26 cellular contexts compared by ENCODE assay signal in genomic region chr21:41894511-41894910, GRCh38. TPM values are rescaled to one million over a fixed set of nuclear protein-coding genes. Genes with fewer than 3 reads are reported as not detected.
DNase-seq lines count a peak whose midpoint lies in the region; FAIRE-seq and TF ChIP-seq lines count a peak whose summit lies in the region.
"Had no signal": no experiment of that assay in that cellular context is flagged by ENCODE, and none has a peak within 500 bp of the region (broad histone marks: within the 10 kb centered on the region; RNA-seq: fewer than 3 reads in every experiment).

No MANE protein-coding gene starts in this region.

- no peak for FAIRE-seq in kidney (lab: Jason Lieb, UNC)
- FAIRE-seq: A204.1, GM12878, H1, HepG2 had no signal

- no peak overlapping the region for H2BK5ac ChIP-seq in trophoblast cell (ENCODE audit: low read depth, low read length, poor library complexity)

- H4K8ac ChIP-seq in trophoblast cell (ENCODE audit: low read depth, low read length), result no peak overlapping the region

- no peak overlapping the region for H3K14ac ChIP-seq in trophoblast cell (ENCODE audit: low read length)

- peaks cover 66% of the 10 kb centered on the region for H3K4me1 ChIP-seq in DOHH2 (ENCODE audit: control insufficient read depth, low read length)
- peaks cover 76% of the 10 kb centered on the region for H3K4me1 ChIP-seq in Loucy (ENCODE audit: insufficient read depth, low read length, poor library complexity, severe bottlenecking)
- H3K4me1 ChIP-seq in kidney (ENCODE audit: control insufficient read depth in 1 of 2, insufficient read depth in 1 of 2, low read depth in 1 of 2, low read length in 2 of 2), result no peaks in the 10 kb centered on the region
- H3K4me1 ChIP-seq in trophoblast cell (ENCODE audit: control insufficient read depth in 1 of 2, insufficient read depth in 2 of 2, low read length in 2 of 2), result peaks cover 17 to 31% of the 10 kb centered on the region in 2 experiments
- H3K4me1 ChIP-seq: SJCRH30 had no signal

- H3K27me3 ChIP-seq in DOHH2 (ENCODE audit: control insufficient read depth, low read length), result no peaks in the 10 kb centered on the region
- H3K27me3 ChIP-seq in Loucy (ENCODE audit: insufficient read depth, low read length, poor library complexity, severe bottlenecking), result no peaks in the 10 kb centered on the region
- no peaks in the 10 kb centered on the region for H3K27me3 ChIP-seq in trophoblast cell (ENCODE audit: insufficient read depth, low read length)
- H3K27me3 ChIP-seq: SJCRH30 had no signal

- H3F3A ChIP-seq in DOHH2 (ENCODE audit: control insufficient read depth, insufficient read depth) (peaks cover 15% of the 10 kb centered on the region), Loucy (ENCODE audit: low read depth) (peaks cover 20% of the 10 kb centered on the region)

- no peak overlapping the region for H3K4ac ChIP-seq in trophoblast cell (ENCODE audit: low read depth, low read length)

- H3K4me3 ChIP-seq in DOHH2 (ENCODE audit: low read length), result peak overlapping the region; percentile 1; the same call in 1 of the 2 replicates
- peak overlapping the region; percentile 70 for H3K4me3 ChIP-seq in Loucy (ENCODE audit: low read length, poor library complexity, severe bottlenecking)
- H3K4me3 ChIP-seq in kidney (ENCODE audit: low read length in 2 of 2), result no peak overlapping the region
- H3K4me3 ChIP-seq in trophoblast cell (ENCODE audit: low read depth, low read length), result no peak overlapping the region
- H3K4me3 ChIP-seq: GM12878, SJCRH30 had no signal

- H3K4me1 Mint-ChIP-seq in HFFc6 (ENCODE audit: low read depth), result peaks cover 15% of the 10 kb centered on the region

- no peak overlapping the region for H3K4me3 Mint-ChIP-seq in HFFc6
- H3K4me3 Mint-ChIP-seq: CD4-positive, alpha-beta memory T cell had no signal

- H3K9ac ChIP-seq in Loucy (ENCODE audit: low read depth, low read length, poor library complexity, severe bottlenecking), result peak overlapping the region; percentile 95
- H3K9ac ChIP-seq in kidney (ENCODE audit: low read length in 2 of 2), result no peak overlapping the region
- no peak overlapping the region for H3K9ac ChIP-seq in trophoblast cell (ENCODE audit: low read length)

- intact Hi-C loops in kidney (cut with DNase I), result no loop called here

- peak overlapping the region; percentile 83 for H3K27ac ChIP-seq in DOHH2 (ENCODE audit: low read depth, low read length)
- no peak overlapping the region for H3K27ac ChIP-seq in kidney (ENCODE audit: low read depth in 2 of 2, low read length in 2 of 2)
- H3K27ac ChIP-seq in trophoblast cell (ENCODE audit: low read depth, low read length), result peak overlapping the region; percentile 15
- H3K27ac ChIP-seq: SJCRH30 had no signal

- H3K27ac Mint-ChIP-seq in HFFc6, result no peak overlapping the region

- H3K9me3 ChIP-seq in DOHH2 (ENCODE audit: control insufficient read depth, insufficient read depth, low read length) (no peaks in the 10 kb centered on the region), Loucy (ENCODE audit: insufficient read depth, low read depth, low read length) (no peaks in the 10 kb centered on the region), kidney (ENCODE audit: control insufficient read depth in 1 of 2, low read length in 2 of 2) (no peaks in the 10 kb centered on the region), trophoblast cell (ENCODE audit: insufficient read depth, low read depth, low read length) (no peaks in the 10 kb centered on the region)
- H3K9me3 ChIP-seq: SJCRH30 had no signal

- TF ChIP-seq CTCF in DOHH2 (IDR thresholded peaks at IDR 0.05; ENCODE audit: low read depth, low read length, poor library complexity, severe bottlenecking) (no peak), Loucy (conservative IDR thresholded peaks at IDR 0.05; ENCODE audit: low read length) (no peak), kidney (IDR thresholded peaks at IDR 0.05; ENCODE audit: borderline replicate concordance, extremely low read depth, insufficient read depth) (no peak), HFFc6 (IDR thresholded peaks at IDR 0.05) (no peak)

- peaks cover 15% of the 10 kb centered on the region; the same call in 1 of the 2 replicates for H3K36me3 Mint-ChIP-seq in HFFc6 (ENCODE audit: low read depth)
- H3K36me3 Mint-ChIP-seq: CD4-positive, alpha-beta memory T cell had no signal

- H3K36me3 ChIP-seq in DOHH2 (ENCODE audit: control insufficient read depth, low read length) (peaks cover 7% of the 10 kb centered on the region; the same call in 1 of the 2 replicates), Loucy (ENCODE audit: insufficient read depth, low read length) (no peaks in the 10 kb centered on the region), kidney (ENCODE audit: control insufficient read depth in 1 of 2, insufficient read depth in 2 of 2, low read length in 2 of 2) (peaks cover 0 to 2% of the 10 kb centered on the region in 2 donors), trophoblast cell (ENCODE audit: control insufficient read depth in 1 of 2, insufficient read depth in 2 of 2, low read length in 2 of 2) (no peaks in the 10 kb centered on the region)
- H3K36me3 ChIP-seq: SJCRH30 had no signal

- H3K9me3 Mint-ChIP-seq in HFFc6, result no peaks in the 10 kb centered on the region
- H3K9me3 Mint-ChIP-seq: CD4-positive, alpha-beta memory T cell had no signal

- peak overlapping the region; percentile 52 for H3K4me2 ChIP-seq in DOHH2 (ENCODE audit: low read length)
- H3K4me2 ChIP-seq in Loucy (ENCODE audit: low read depth, low read length, poor library complexity, severe bottlenecking), result peak overlapping the region; percentile 86
- no peak overlapping the region for H3K4me2 ChIP-seq in trophoblast cell (ENCODE audit: low read length)

- no peak overlapping the region for H2BK120ac ChIP-seq in trophoblast cell (ENCODE audit: insufficient read depth, low read length, poor library complexity)

- H2AFZ ChIP-seq in Loucy (ENCODE audit: low read length), result no peak overlapping the region
- H2AFZ ChIP-seq in trophoblast cell (ENCODE audit: insufficient read depth, low read length, poor library complexity), result no peak overlapping the region

- H4K20me1 ChIP-seq in DOHH2 (ENCODE audit: control insufficient read depth, insufficient read depth, low read depth, low read length), result no peaks in the 10 kb centered on the region
- H4K20me1 ChIP-seq in Loucy (ENCODE audit: insufficient read depth, low read length, poor library complexity, severe bottlenecking), result no peaks in the 10 kb centered on the region

- no CpG with 5 or more reads among the region's 9 CpGs for WGBS in trophoblast cell (ENCODE audit: extremely low coverage, insufficient coverage, insufficient read length)

- no peak overlapping the region for H2AK5ac ChIP-seq in trophoblast cell (ENCODE audit: low read length)

- H3K18ac ChIP-seq in trophoblast cell (ENCODE audit: low read length), result no peak overlapping the region

- H3K79me1 ChIP-seq in trophoblast cell (ENCODE audit: low read length), result peaks cover 3% of the 10 kb centered on the region

- H2BK12ac ChIP-seq in trophoblast cell (ENCODE audit: low read length), result no peak overlapping the region

- peak; percentile 22 for DNase-seq in kidney
- peak; percentile 48 to 72 for DNase-seq in trophoblast cell
- no peak for DNase-seq in HFFc6
- DNase-seq in foreskin melanocyte, result no peak
- no peak for DNase-seq in NCI-H1694 treated with DMSO at 0.1 percent for 48 hours (lab: John Stamatoyannopoulos, UW)
- DNase-seq in NCI-H1105 treated with DMSO at 0.1 percent for 48 hours (lab: John Stamatoyannopoulos, UW), result no peak
- DNase-seq: C1 segment of cervical spinal cord; CD4-positive, alpha-beta memory T cell; COR-L47; DMS53; GDM1; KBM-7; NCI-H1048; NCI-H1417 treated with DMSO at 0.1 percent for 48 hours; NCI-H187 treated with DMSO at 0.1 percent for 48 hours; NCI-H2107; NCI-H446; NCI-H524 treated with DMSO at 0.1 percent for 48 hours; NCI-H774; SJCRH30 had no signal

- no peak overlapping the region for H3K23ac ChIP-seq in trophoblast cell (ENCODE audit: low read length)

- H4K91ac ChIP-seq in trophoblast cell (ENCODE audit: low read depth, low read length), result no peak overlapping the region

- no peak overlapping the region for H4K12ac ChIP-seq in trophoblast cell (ENCODE audit: low read depth, low read length)

- peaks cover 2% of the 10 kb centered on the region; the same call in 1 of the 2 replicates for H3K27me3 Mint-ChIP-seq in HFFc6 (ENCODE audit: insufficient read depth)
- H3K27me3 Mint-ChIP-seq: CD4-positive, alpha-beta memory T cell had no signal

- H3K9me2 ChIP-seq in DOHH2 (replicated peaks; ENCODE audit: control insufficient read depth, low read length), result no peaks in the 10 kb centered on the region
- no peaks in the 10 kb centered on the region for H3K9me2 ChIP-seq in Loucy (replicated peaks; ENCODE audit: low read depth, low read length)

- no peaks in the 10 kb centered on the region for H3K79me2 ChIP-seq in DOHH2 (ENCODE audit: control insufficient read depth, low read length)
- peaks cover 81% of the 10 kb centered on the region for H3K79me2 ChIP-seq in Loucy (ENCODE audit: insufficient read depth, low read length)
- H3K79me2 ChIP-seq in trophoblast cell (ENCODE audit: control insufficient read depth, insufficient read depth, low read length, poor library complexity), result no peaks in the 10 kb centered on the region

RNA-seq across cellular contexts. Expression of gene PRDM15, which starts 15.4 kb away (rescaled TPM):
- 8.4 TPM for total RNA-seq in kidney
- polyA plus RNA-seq in kidney (ENCODE audit: insufficient read depth, low read depth, low replicate concordance), result 1.3 TPM
- polyA plus RNA-seq in trophoblast cell (2013), result 3.3 and 3.6 TPM in 2 replicates
- 1 to 10 TPM; 3.4 to 4.9 (median 4.0) TPM for total RNA-seq in HFFc6 (2021; fragmentation: NEBNext Ultra II Directional; extraction: Animal tissue kit (Norgen Biotek cat#: 25700))

RNA-seq across cellular contexts. Expression of gene C2CD2, which starts 59.3 kb away (rescaled TPM):
- 25.6 TPM for total RNA-seq in kidney
- 7.6 TPM for polyA plus RNA-seq in kidney (ENCODE audit: insufficient read depth, low read depth, low replicate concordance)
- polyA plus RNA-seq in trophoblast cell (2013), result 5.3 and 5.6 TPM in 2 replicates
- total RNA-seq in HFFc6 (2021; fragmentation: NEBNext Ultra II Directional; extraction: Animal tissue kit (Norgen Biotek cat#: 25700)), result 10 to 100 TPM; 14.4 to 19.9 (median 17.2) TPM

Comparison
In these comparisons a context has a peak if more than half of its experiments do, and no peak if none do; other contexts are left out.
1. H3K27ac ChIP-seq: peak in DOHH2 (single experiment) and trophoblast cell (single experiment); none in kidney (0 of 2).
2. H3K4me3 ChIP-seq: peak in DOHH2 (single experiment) and Loucy (single experiment); none in kidney (0 of 2) and trophoblast cell (single experiment).
3. DNase-seq: peak in kidney (single experiment) and trophoblast cell (2 of 2); none in HFFc6 (single experiment), foreskin melanocyte (single experiment), NCI-H1694 treated with DMSO at 0.1 percent for 48 hours (single experiment) and NCI-H1105 treated with DMSO at 0.1 percent for 48 hours (single experiment).